Comparison of ENCODE assay signal across 11 cellular contexts in genomic region chr4:39613093-39613656, GRCh38. TPM values are rescaled to one million over a fixed set of nuclear protein-coding genes. Genes with fewer than 3 reads are reported as not detected.
A peak's percentile ranks its signal among the peaks of the same experiment; 100 is the strongest.
DNase-seq lines count a peak whose midpoint lies in the region; ATAC-seq and TF ChIP-seq lines count a peak whose summit lies in the region.
"Had no signal": no experiment of that assay in that cellular context is flagged by ENCODE, and none has a peak within 500 bp of the region (broad histone marks: within the 10 kb centered on the region; RNA-seq: fewer than 3 reads in every experiment).

No MANE protein-coding gene starts in this region.

- H3K4me1 ChIP-seq in breast epithelium (no peaks in the 10 kb centered on the region), thyroid gland (peaks cover 15 to 20% of the 10 kb centered on the region in 2 donors)

- WGBS in thyroid gland, 2 donors = 17 to 21% methylated on average over 2 of the region's 2 CpGs

- H3K27me3 ChIP-seq in breast epithelium = no peaks in the 10 kb centered on the region
- no peaks in the 10 kb centered on the region for H3K27me3 ChIP-seq in thyroid gland

- intact Hi-C loops in MCF 10A (cut with micrococcal nuclease) = no loop called here
- intact Hi-C loops in breast epithelium (cut with DNase I; ENCODE audit: low total_unique reads) = no loop called here
- intact Hi-C loops in thyroid gland (cut with DNase I) = no loop called here

- H3K36me3 ChIP-seq in breast epithelium (no peaks in the 10 kb centered on the region), thyroid gland (no peaks in the 10 kb centered on the region)

- ATAC-seq in GM18873 (IDR thresholded peaks at IDR 0.05; ENCODE audit: low FRiP score, unreplicated experiment) = no peak
- ATAC-seq in GM19455 (IDR thresholded peaks at IDR 0.05; ENCODE audit: unreplicated experiment) = no peak
- ATAC-seq: activated T-cell treated with anti-CD3 and anti-CD28 coated beads, Interleukin-2, amount 50 U/mL, for 4 hours had no signal

- peak overlapping the region; percentile 49 for H3K27ac Mint-ChIP-seq in MCF 10A (ENCODE audit: low read depth, unreplicated experiment)
- H3K27ac Mint-ChIP-seq: mesothelial cell of epicardium had no signal

- POLR2A ChIA-PET in MCF 10A (lab: Yijun Ruan, JAX) = interaction anchor here (0.6 to 1.4 kb wide), 5 partner anchors 25 to 274 kb away, joined by 3 to 7 read pairs (median 4); partner anchors contain the start of genes LIAS and SMIM14

- H3K4me1 Mint-ChIP-seq in MCF 10A (ENCODE audit: insufficient read depth, unreplicated experiment) = peaks cover 12% of the 10 kb centered on the region
- H3K4me1 Mint-ChIP-seq: mesothelial cell of epicardium had no signal

- H3K4me3 ChIP-seq in breast epithelium (no peak overlapping the region), thyroid gland (replicated peaks in 1 of 3) (no peak overlapping the region)

- DNase-seq in MCF 10A (ENCODE audit: unreplicated experiment) = no peak
- no peak for DNase-seq in breast epithelium (ENCODE audit: low spot score in 2 of 2)
- DNase-seq in HT1080 (ENCODE audit: low read depth) = peak; percentile 27
- DNase-seq in fibroblast of peridontal ligament (ENCODE audit: extremely low read depth) = peak; percentile 57
- DNase-seq in thyroid gland = no peak
- no peak for DNase-seq in SHP77 (lab: John Stamatoyannopoulos, UW)
- DNase-seq: activated T-cell treated with anti-CD3 and anti-CD28 coated beads, Interleukin-2, amount 50 U/mL, for 4 hours had no signal

- TF ChIP-seq POLR2A in breast epithelium (IDR thresholded peaks at IDR 0.05) (no peak), thyroid gland (IDR thresholded peaks at IDR 0.05) (no peak)

- H3K27ac ChIP-seq in breast epithelium (no peak overlapping the region), thyroid gland (peak overlapping the region; percentile 4 to 70 (median 66))
- H3K27ac ChIP-seq: RWPE1 had no signal

- no peaks in the 10 kb centered on the region for H3K9me3 Mint-ChIP-seq in MCF 10A (ENCODE audit: unreplicated experiment)
- H3K9me3 Mint-ChIP-seq: activated T-cell treated with anti-CD3 and anti-CD28 coated beads, Interleukin-2, amount 50 U/mL, for 4 hours; mesothelial cell of epicardium had no signal

- no peaks in the 10 kb centered on the region for H3K27me3 Mint-ChIP-seq in MCF 10A (ENCODE audit: insufficient read depth, unreplicated experiment)

- H3K4me3 Mint-ChIP-seq in MCF 10A (ENCODE audit: unreplicated experiment) = no peak overlapping the region
- H3K4me3 Mint-ChIP-seq: activated T-cell treated with anti-CD3 and anti-CD28 coated beads, Interleukin-2, amount 50 U/mL, for 4 hours; mesothelial cell of epicardium had no signal

- H3K36me3 Mint-ChIP-seq in MCF 10A (ENCODE audit: insufficient read depth, unreplicated experiment) = peaks cover 6% of the 10 kb centered on the region

- BruUV-seq in MCF 10A (replicated peaks; lab: Mats Ljungman, UMichigan) = no TSS peak

- TF ChIP-seq CTCF in MCF 10A (IDR thresholded peaks at IDR 0.05; ENCODE audit: unreplicated experiment) = no peak
- no peak for TF ChIP-seq CTCF in breast epithelium (IDR thresholded peaks at IDR 0.05)
- no peak for TF ChIP-seq CTCF in thyroid gland (IDR thresholded peaks at IDR 0.05)

- CTCF ChIA-PET in MCF 10A (lab: Yijun Ruan, JAX) = interaction anchor here (1.4 kb wide), 1 partner anchor 8 kb away, joined by 3 read pairs; no protein-coding TSS in a partner anchor

- no peaks in the 10 kb centered on the region for H3K9me3 ChIP-seq in breast epithelium
- H3K9me3 ChIP-seq in thyroid gland = no peaks in the 10 kb centered on the region

RNA-seq across cellular contexts. Expression of gene SMIM14, which starts 25.5 kb away (rescaled TPM):
- total RNA-seq in MCF 10A (2022) = 27.3 and 36.0 TPM in 2 replicates
- 10 to 100 TPM; 38.7 to 71.0 (median 43.6) TPM for total RNA-seq in breast epithelium
- 1.2 and 1.8 TPM in 2 replicates for total RNA-seq in HT1080 (2014; rRNA removed; shearing (Covaris generic))
- 10.0 and 10.3 TPM in 2 replicates for polyA plus RNA-seq in HT1080 (2015; cell fraction: cytosol; rRNA removed)
- polyA plus RNA-seq in HT1080 (2015; cell fraction: nucleus; rRNA removed) = 5.0 and 6.0 TPM in 2 replicates
- total RNA-seq in thyroid gland = 10 to 100 TPM; 52.1 to 72.3 (median 59.2) TPM

Comparison
In these comparisons a context has a peak if more than half of its experiments do, and no peak if none do; other contexts are left out.
1. DNase-seq: peak in HT1080 (single experiment) and fibroblast of peridontal ligament (single experiment); none in MCF 10A (single experiment), breast epithelium (0 of 2), thyroid gland (0 of 2) and SHP77 (0 of 2).
2. H3K27ac ChIP-seq: peak in thyroid gland (3 of 3); none in breast epithelium (0 of 2).
3. RNA of gene SMIM14, which starts 25.5 kb away (total RNA-seq): 52.1 to 72.3 TPM in thyroid gland, 38.7 to 71.0 TPM in breast epithelium and 27.3 to 36.0 TPM in MCF 10A; 1.2 to 1.8 TPM in HT1080; every median in the first group is over 10 times any median in the second.